In the genomic region with DNA sequence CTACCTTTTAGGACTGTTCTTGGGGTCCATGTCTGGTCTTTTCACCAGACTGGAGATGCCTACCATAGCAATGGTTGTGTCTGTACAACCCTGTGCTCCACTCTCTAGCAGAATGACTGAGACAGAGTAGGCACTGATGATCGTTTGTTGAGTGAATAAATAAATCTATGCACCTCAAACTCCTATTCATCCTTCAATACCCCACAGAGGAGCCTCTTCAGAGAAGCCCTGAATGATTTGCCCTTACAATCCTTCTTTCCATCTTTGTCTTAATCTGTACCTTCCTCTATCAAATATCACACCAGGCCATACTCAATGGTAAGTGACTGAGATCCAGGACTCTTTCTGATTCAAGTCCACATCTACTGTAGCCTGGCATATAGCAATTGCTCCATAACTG, we compare ENCODE assay signal across 35 cellular contexts. TPM values are rescaled to one million over a fixed set of nuclear protein-coding genes. Genes with fewer than 3 reads are reported as not detected.
"Had no signal": no experiment of that assay in that cellular context is flagged by ENCODE, and none has a peak within 500 bp of the region (broad histone marks: within the 10 kb centered on the region; RNA-seq: fewer than 3 reads in every experiment).

No MANE protein-coding gene starts in this region.

- H3K36me3 ChIP-seq: gastrocnemius medialis, heart right ventricle, left lung, lower lobe of right lung had no signal

- DNase-seq: dermis blood vessel endothelial cell; dorsolateral prefrontal cortex; effector CD8-positive, alpha-beta T cell; effector memory CD8-positive, alpha-beta T cell; endodermal cell; erythroblast; esophagus squamous epithelium; foreskin fibroblast; foreskin melanocyte; gastrocnemius medialis; glutamatergic neuron; head of caudate nucleus; heart right ventricle; hippocampal formation; left cardiac atrium; lower lobe of right lung; mesenchymal stem cell; mucosa of descending colon; naive B cell had no signal

- FAIRE-seq: colon, endometrium, islet of Langerhans, keratinocyte had no signal

- H3K27ac ChIP-seq: coronary artery, dorsolateral prefrontal cortex, epithelial cell of prostate, esophagus squamous epithelium, gastrocnemius medialis, heart right ventricle, left lung, lower lobe of right lung had no signal

- H3K27me3 ChIP-seq: dorsolateral prefrontal cortex, esophagus squamous epithelium, gastrocnemius medialis, left lung had no signal

- H3K4me1 ChIP-seq: heart right ventricle, left lung, lower lobe of right lung had no signal

- H3K9me3 ChIP-seq: esophagus squamous epithelium, gastrocnemius medialis, left lung, lower lobe of right lung, mucosa of descending colon had no signal

- ATAC-seq: effector memory CD8-positive, alpha-beta T cell; esophagus mucosa; gastrocnemius medialis; heart right ventricle; left cardiac atrium; left lung; left ventricle myocardium superior; lower lobe of right lung; mucosa of descending colon had no signal

- H3K4me3 ChIP-seq: coronary artery, dorsolateral prefrontal cortex, esophagus squamous epithelium, gastrocnemius medialis, heart right ventricle, left lung, lower lobe of right lung, mucosa of descending colon had no signal

RNA-seq across cellular contexts. Expression of gene PIMREG, which starts 23.3 kb away (rescaled TPM):
- total RNA-seq: left ventricle myocardium superior, mesenteric fat pad had no signal

RNA-seq across cellular contexts. Expression of gene AIPL1, which starts 32.6 kb away (rescaled TPM):
- total RNA-seq: dermis blood vessel endothelial cell, endodermal cell, esophagus mucosa, esophagus squamous epithelium, gastrocnemius medialis, glomerular endothelial cell, heart right ventricle, kidney epithelial cell, left cardiac atrium, left lung, left ventricle myocardium superior, lower leg skin, lower lobe of right lung, lung microvascular endothelial cell, mesenteric fat pad, mesothelial cell of epicardium, mucosa of descending colon, myocyte had no signal
- polyA plus RNA-seq: keratinocyte had no signal
